In genomic region chr16:48558269-48558915, GRCh38 we compare ENCODE assay signal across 13 cellular contexts. TPM values are rescaled to one million over a fixed set of nuclear protein-coding genes. Genes with fewer than 3 reads are reported as not detected.
DNase-seq lines count a peak whose midpoint lies in the region; ATAC-seq and TF ChIP-seq lines count a peak whose summit lies in the region.
"Had no signal": no experiment of that assay in that cellular context is flagged by ENCODE, and none has a peak within 500 bp of the region (broad histone marks: within the 10 kb centered on the region; RNA-seq: fewer than 3 reads in every experiment).

No MANE protein-coding gene starts in this region.

- H3K36me3 Mint-ChIP-seq in CD8-positive, alpha-beta T cell = peaks cover 52% of the 10 kb centered on the region
- H3K36me3 Mint-ChIP-seq in osteocyte (ENCODE audit: unreplicated experiment) = peaks cover 23% of the 10 kb centered on the region

- no peak overlapping the region for H3K4me3 ChIP-seq in CD8-positive, alpha-beta T cell (ENCODE audit: low read depth, low read length)
- H3K4me3 ChIP-seq in epithelial cell of esophagus (ENCODE audit: low read length) = no peak overlapping the region
- H3K4me3 ChIP-seq: HAP-1, MG63 had no signal

- peaks cover 47% of the 10 kb centered on the region for H3K4me1 ChIP-seq in CD8-positive, alpha-beta T cell (ENCODE audit: insufficient read depth, low read length)
- H3K4me1 ChIP-seq: HAP-1 had no signal

- H3K4me1 Mint-ChIP-seq in CD8-positive, alpha-beta T cell (ENCODE audit: low read depth) = peaks cover 79% of the 10 kb centered on the region
- peaks cover 73% of the 10 kb centered on the region for H3K4me1 Mint-ChIP-seq in osteocyte (ENCODE audit: unreplicated experiment)

- CTCF ChIA-PET in CD8-positive, alpha-beta T cell (lab: Charles Lee) = interaction anchor here (1.4 kb wide), 1 partner anchor 65 kb away, joined by 8 read pairs; no protein-coding TSS in a partner anchor

- no peaks in the 10 kb centered on the region for H3K9me3 Mint-ChIP-seq in CD8-positive, alpha-beta T cell
- H3K9me3 Mint-ChIP-seq in osteocyte (ENCODE audit: unreplicated experiment) = no peaks in the 10 kb centered on the region

- no peaks in the 10 kb centered on the region for H3K27me3 ChIP-seq in CD8-positive, alpha-beta T cell (ENCODE audit: insufficient read depth, low read length)
- H3K27me3 ChIP-seq: MG63 had no signal

- POLR2A ChIA-PET in CD8-positive, alpha-beta T cell (lab: Charles Lee) = interaction anchor here (0.6 to 0.9 kb wide), 2 partner anchors 42 to 65 kb away, joined by 3 to 5 read pairs; no protein-coding TSS in a partner anchor

- no peak overlapping the region for H3K27ac ChIP-seq in CD8-positive, alpha-beta T cell (ENCODE audit: low read depth, low read length)
- H3K27ac ChIP-seq: VCaP had no signal

- H3K27ac Mint-ChIP-seq in CD8-positive, alpha-beta T cell = peak overlapping the region; percentile 12
- H3K27ac Mint-ChIP-seq in osteocyte (ENCODE audit: unreplicated experiment) = peak overlapping the region; percentile 57

- ATAC-seq in CD8-positive, alpha-beta T cell = peak; percentile 32
- ATAC-seq in GM18868 (IDR thresholded peaks at IDR 0.05; ENCODE audit: unreplicated experiment) (no peak), omental fat pad (ENCODE audit: low FRiP score) (no peak)

- no peaks in the 10 kb centered on the region for H3K27me3 Mint-ChIP-seq in CD8-positive, alpha-beta T cell (ENCODE audit: low read depth)
- no peaks in the 10 kb centered on the region for H3K27me3 Mint-ChIP-seq in osteocyte (ENCODE audit: unreplicated experiment)

- no peak for TF ChIP-seq CTCF in CD8-positive, alpha-beta T cell (IDR thresholded peaks at IDR 0.05)
- no peak for TF ChIP-seq CTCF in epithelial cell of esophagus (IDR thresholded peaks at IDR 0.05; ENCODE audit: insufficient read depth, low read depth, low read length, missing control alignments)
- no peak for TF ChIP-seq CTCF in osteocyte (IDR thresholded peaks at IDR 0.05)
- no peak for TF ChIP-seq CTCF in omental fat pad (IDR thresholded peaks at IDR 0.05)

- in situ Hi-C loops in KBM-7 (cut with MboI; ENCODE audit: low pct_unique_long_range_greater_than_20kb, low sequenced_read_pairs) = no loop called here

- no peaks in the 10 kb centered on the region for H3K9me3 ChIP-seq in CD8-positive, alpha-beta T cell (ENCODE audit: low read length)
- H3K9me3 ChIP-seq: HAP-1, MG63 had no signal

- peaks cover 6% of the 10 kb centered on the region for H3K36me3 ChIP-seq in CD8-positive, alpha-beta T cell (ENCODE audit: insufficient read depth, low read length)

- intact Hi-C loops in CD8-positive, alpha-beta T cell (cut with DNase I, micrococcal nuclease) = loop anchor here in 1 of 2 experiments (1.0 to 10.0 kb wide), 2 partner anchors 64 to 65 kb away; no protein-coding TSS in a partner anchor

- H3K4me3 Mint-ChIP-seq in CD8-positive, alpha-beta T cell = peak overlapping the region; percentile 46
- H3K4me3 Mint-ChIP-seq in osteocyte (ENCODE audit: unreplicated experiment) = peak overlapping the region; percentile 56

- no peak for DNase-seq in CD8-positive, alpha-beta T cell
- DNase-seq in SKM-1 treated with dmso at 0.1 percent for 144 hours (lab: John Stamatoyannopoulos, UW; ENCODE audit: unreplicated experiment) = peak; percentile 69
- DNase-seq in epithelial cell of esophagus (ENCODE audit: low read depth) = peak; percentile 64
- no peak for DNase-seq in osteocyte (ENCODE audit: extremely low spot score, unreplicated experiment)
- no peak for DNase-seq in NCI-H1930 (lab: John Stamatoyannopoulos, UW)
- DNase-seq in omental fat pad (ENCODE audit: low spot score) = no peak
- no peak for DNase-seq in KBM-7
- DNase-seq: erythroblast, GDM1, MG63 had no signal

RNA-seq across cellular contexts. Expression of gene N4BP1, which starts 51.6 kb away (rescaled TPM):
- 100 to 1,000 TPM; 153 to 156 TPM for total RNA-seq in CD8-positive, alpha-beta T cell
- 26.6 and 29.3 TPM in 2 replicates for total RNA-seq in osteocyte
- 10 to 100 TPM; 19.8 to 44.8 (median 28.2) TPM for total RNA-seq in omental fat pad

Comparison
In these comparisons a context has a peak if more than half of its experiments do, and no peak if none do; other contexts are left out.
1. DNase-seq: peak in SKM-1 treated with dmso at 0.1 percent for 144 hours (single experiment) and epithelial cell of esophagus (single experiment); none in CD8-positive, alpha-beta T cell (0 of 7), osteocyte (single experiment), NCI-H1930 (0 of 2), omental fat pad (single experiment) and KBM-7 (single experiment).